In the genomic region with DNA sequence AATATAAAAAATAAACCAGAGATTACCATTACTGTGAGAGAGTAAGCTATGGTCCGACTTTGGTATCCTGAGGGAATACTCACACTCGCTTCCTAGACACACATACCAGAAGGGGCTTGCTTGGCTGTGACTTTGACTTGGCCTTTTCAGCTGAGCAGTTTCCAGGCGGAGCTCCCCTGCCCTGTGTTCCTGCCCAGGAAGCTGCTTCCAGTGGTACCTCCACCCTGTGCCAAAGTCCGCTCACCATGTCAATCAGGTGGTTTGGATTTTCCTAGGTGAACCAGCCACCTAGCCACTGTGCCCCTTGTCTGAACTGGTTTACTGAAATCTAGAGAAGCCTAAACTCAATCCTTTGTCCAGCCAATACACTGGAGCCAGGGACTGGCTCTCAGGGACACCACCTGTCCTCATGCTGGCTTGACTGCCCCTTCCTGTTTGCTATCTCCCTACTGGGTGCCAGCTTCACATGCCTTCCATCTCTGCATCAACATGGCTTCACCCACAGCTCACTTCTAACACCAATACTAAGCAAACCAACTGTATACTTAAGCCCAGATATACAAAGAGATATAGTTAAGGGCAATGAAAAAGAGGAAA, we compare ENCODE assay signal across 12 cellular contexts. TPM values are rescaled to one million over a fixed set of nuclear protein-coding genes. Genes with fewer than 3 reads are reported as not detected.
DNase-seq lines count a peak whose midpoint lies in the region; ATAC-seq and TF ChIP-seq lines count a peak whose summit lies in the region.
"Had no signal": no experiment of that assay in that cellular context is flagged by ENCODE, and none has a peak within 500 bp of the region (broad histone marks: within the 10 kb centered on the region; RNA-seq: fewer than 3 reads in every experiment).

No MANE protein-coding gene starts in this region.

- no peaks in the 10 kb centered on the region for H3K27me3 ChIP-seq in esophagus (ENCODE audit: control insufficient read depth in 1 of 2, insufficient read depth in 2 of 2, low read length in 2 of 2)
- no peaks in the 10 kb centered on the region for H3K27me3 ChIP-seq in naive thymus-derived CD4-positive, alpha-beta T cell (ENCODE audit: control insufficient read depth in 2 of 2, insufficient read depth in 2 of 2, low read length in 2 of 2)

- WGBS in esophagus, 2 donors, result 70 to 81% methylated on average over 4 of the region's 4 CpGs

- POLR2A ChIA-PET in naive thymus-derived CD4-positive, alpha-beta T cell (lab: Charles Lee), result interaction anchor here (1.6 kb wide), 1 partner anchor 28 kb away, joined by 5 read pairs; no protein-coding TSS in a partner anchor

- peaks cover 13 to 28% of the 10 kb centered on the region in 2 donors for H3K36me3 ChIP-seq in esophagus (ENCODE audit: control insufficient read depth in 2 of 2, insufficient read depth in 2 of 2, low read length in 1 of 2)
- H3K36me3 ChIP-seq in naive thymus-derived CD4-positive, alpha-beta T cell (ENCODE audit: control insufficient read depth in 2 of 3, insufficient read depth in 3 of 3, low read length in 3 of 3), result peaks cover 0 to 72% (median 11%) of the 10 kb centered on the region in 3 experiments

- peak overlapping the region in 6 of 9 donors; percentile 39 to 78 (median 62) for H3K27ac Mint-ChIP-seq in naive thymus-derived CD4-positive, alpha-beta T cell
- no peak overlapping the region for H3K27ac Mint-ChIP-seq in progenitor cell of endocrine pancreas

- H3K4me3 Mint-ChIP-seq in naive thymus-derived CD4-positive, alpha-beta T cell, result peak overlapping the region in 1 of 10 donors; percentile 10
- H3K4me3 Mint-ChIP-seq in progenitor cell of endocrine pancreas (ENCODE audit: low read depth), result no peak overlapping the region
- H3K4me3 Mint-ChIP-seq: T-cell had no signal

- peaks cover 7 to 25% of the 10 kb centered on the region in 2 donors for H3K4me1 ChIP-seq in esophagus (ENCODE audit: control insufficient read depth in 2 of 2, insufficient read depth in 2 of 2, low read length in 1 of 2)
- no peaks in the 10 kb centered on the region for H3K4me1 ChIP-seq in naive thymus-derived CD4-positive, alpha-beta T cell (ENCODE audit: control insufficient read depth in 2 of 2, insufficient read depth in 2 of 2, low read length in 2 of 2)

- CTCF ChIA-PET in naive thymus-derived CD4-positive, alpha-beta T cell (lab: Charles Lee), result no interaction called here

- peaks cover 17 to 39% (median 25%) of the 10 kb centered on the region in 7 donors for H3K4me1 Mint-ChIP-seq in naive thymus-derived CD4-positive, alpha-beta T cell
- H3K4me1 Mint-ChIP-seq in progenitor cell of endocrine pancreas (ENCODE audit: low read depth), result peaks cover 2% of the 10 kb centered on the region

- H3K4me3 ChIP-seq in esophagus (ENCODE audit: low read depth in 1 of 2, low read length in 2 of 2), result no peak overlapping the region
- H3K4me3 ChIP-seq in naive thymus-derived CD4-positive, alpha-beta T cell (ENCODE audit: low read length), result no peak overlapping the region

- H3K9me3 Mint-ChIP-seq in naive thymus-derived CD4-positive, alpha-beta T cell, result no peaks in the 10 kb centered on the region
- no peaks in the 10 kb centered on the region for H3K9me3 Mint-ChIP-seq in progenitor cell of endocrine pancreas (ENCODE audit: low read depth)
- H3K9me3 Mint-ChIP-seq: T-cell had no signal

- peak overlapping the region; percentile 44 to 77 for H3K27ac ChIP-seq in esophagus (ENCODE audit: low read depth in 2 of 2, low read length in 1 of 2)
- H3K27ac ChIP-seq in naive thymus-derived CD4-positive, alpha-beta T cell (ENCODE audit: low read depth, low read length), result no peak overlapping the region

- ATAC-seq in Right ventricle myocardium inferior, result peak; percentile 17
- ATAC-seq in naive thymus-derived CD4-positive, alpha-beta T cell, result no peak
- no peak for ATAC-seq in GM18519 (IDR thresholded peaks at IDR 0.05; ENCODE audit: low FRiP score, unreplicated experiment)
- ATAC-seq in activated CD4-positive, CD25-positive, alpha-beta regulatory T cell treated with anti-CD3 and anti-CD28 coated beads, Interleukin-2, amount 50 U/mL, for 24 hours, result no peak
- ATAC-seq: T-cell had no signal

- no peak for DNase-seq in Right ventricle myocardium inferior (ENCODE audit: missing footprints)
- no peak for DNase-seq in cardiac septum (ENCODE audit: low spot score)
- DNase-seq in naive thymus-derived CD4-positive, alpha-beta T cell, result no peak
- no peak for DNase-seq in T1000 (lab: John Stamatoyannopoulos, UW)
- no peak for DNase-seq in progenitor cell of endocrine pancreas (ENCODE audit: low spot score, unreplicated experiment)
- DNase-seq: foreskin fibroblast, NCI-H1092 treated with DMSO at 0.1 percent for 48 hours, NCI-H510A treated with DMSO at 0.1 percent for 48 hours, T-cell had no signal

- H3K27me3 Mint-ChIP-seq in naive thymus-derived CD4-positive, alpha-beta T cell, result no peaks in the 10 kb centered on the region
- H3K27me3 Mint-ChIP-seq in progenitor cell of endocrine pancreas, result no peaks in the 10 kb centered on the region
- H3K27me3 Mint-ChIP-seq: T-cell had no signal

- H3K36me3 Mint-ChIP-seq in naive thymus-derived CD4-positive, alpha-beta T cell, result peaks cover 9 to 58% (median 18%) of the 10 kb centered on the region in 5 donors
- peaks cover 8% of the 10 kb centered on the region for H3K36me3 Mint-ChIP-seq in progenitor cell of endocrine pancreas (ENCODE audit: insufficient read depth)

- no peak for TF ChIP-seq CTCF in progenitor cell of endocrine pancreas (IDR thresholded peaks at IDR 0.05; ENCODE audit: unreplicated experiment)

- no peaks in the 10 kb centered on the region for H3K9me3 ChIP-seq in esophagus (ENCODE audit: control insufficient read depth in 2 of 2, insufficient read depth in 1 of 2, low read depth in 1 of 2, low read length in 1 of 2)
- H3K9me3 ChIP-seq in naive thymus-derived CD4-positive, alpha-beta T cell (ENCODE audit: control insufficient read depth in 2 of 3, low read length in 3 of 3), result no peaks in the 10 kb centered on the region

- intact Hi-C loops in Right ventricle myocardium inferior (cut with DNase I), result loop anchor here (5.0 kb wide), 1 partner anchor 41 kb away; no protein-coding TSS in a partner anchor
- intact Hi-C loops in cardiac septum (cut with DNase I), result no loop called here
- intact Hi-C loops in naive thymus-derived CD4-positive, alpha-beta T cell (cut with micrococcal nuclease), result no loop called here

RNA-seq across cellular contexts. Expression of a gene that starts 28.6 kb away (rescaled TPM):
- total RNA-seq in Right ventricle myocardium inferior, result 92.1 TPM
- total RNA-seq in cardiac septum, result 80.8 TPM
- 10 to 100 TPM; 52.2 to 66.8 TPM for polyA plus RNA-seq in esophagus
- 100 to 1,000 TPM; 164 to 236 (median 202) TPM for total RNA-seq in naive thymus-derived CD4-positive, alpha-beta T cell
- polyA plus RNA-seq in naive thymus-derived CD4-positive, alpha-beta T cell, result 100 to 1,000 TPM; 145 to 158 TPM
- total RNA-seq in progenitor cell of endocrine pancreas, result 53.4 and 63.0 TPM in 2 replicates
